In genomic region chr5:150621301-150621700, GRCh38 we compare ENCODE assay signal across 1 cellular context.
TF ChIP-seq lines count a peak whose summit lies in the region.

No MANE protein-coding gene starts in this region.

TF ChIP-seq in IMR-90, 13 proteins besides CTCF, POLR2A, EP300 and RAD21 (continued from another document):
- TF ChIP-seq ELK1 (IDR thresholded peaks at IDR 0.05; ENCODE audit: borderline replicate concordance, low read depth, low read length) (no peak), SMC3 (IDR thresholded peaks at IDR 0.05; ENCODE audit: low read depth, low read length) (no peak), MXI1 (IDR thresholded peaks at IDR 0.05; ENCODE audit: borderline replicate concordance, low read depth, low read length) (no peak), FOS (IDR thresholded peaks at IDR 0.05; ENCODE audit: low read depth, low read length) (no peak), RFX5 (IDR thresholded peaks at IDR 0.05; ENCODE audit: low read depth, low read length) (no peak), MAFK (IDR thresholded peaks at IDR 0.05; ENCODE audit: low read depth, low read length) (no peak)
- TF ChIP-seq, protein P1, sequence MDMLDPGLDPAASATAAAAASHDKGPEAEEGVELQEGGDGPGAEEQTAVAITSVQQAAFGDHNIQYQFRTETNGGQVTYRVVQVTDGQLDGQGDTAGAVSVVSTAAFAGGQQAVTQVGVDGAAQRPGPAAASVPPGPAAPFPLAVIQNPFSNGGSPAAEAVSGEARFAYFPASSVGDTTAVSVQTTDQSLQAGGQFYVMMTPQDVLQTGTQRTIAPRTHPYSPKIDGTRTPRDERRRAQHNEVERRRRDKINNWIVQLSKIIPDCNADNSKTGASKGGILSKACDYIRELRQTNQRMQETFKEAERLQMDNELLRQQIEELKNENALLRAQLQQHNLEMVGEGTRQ (IDR thresholded peaks at IDR 0.05; ENCODE audit: low read depth, low read length) = no peak
